ENCODE assay signal across 23 cellular contexts in the genomic region with DNA sequence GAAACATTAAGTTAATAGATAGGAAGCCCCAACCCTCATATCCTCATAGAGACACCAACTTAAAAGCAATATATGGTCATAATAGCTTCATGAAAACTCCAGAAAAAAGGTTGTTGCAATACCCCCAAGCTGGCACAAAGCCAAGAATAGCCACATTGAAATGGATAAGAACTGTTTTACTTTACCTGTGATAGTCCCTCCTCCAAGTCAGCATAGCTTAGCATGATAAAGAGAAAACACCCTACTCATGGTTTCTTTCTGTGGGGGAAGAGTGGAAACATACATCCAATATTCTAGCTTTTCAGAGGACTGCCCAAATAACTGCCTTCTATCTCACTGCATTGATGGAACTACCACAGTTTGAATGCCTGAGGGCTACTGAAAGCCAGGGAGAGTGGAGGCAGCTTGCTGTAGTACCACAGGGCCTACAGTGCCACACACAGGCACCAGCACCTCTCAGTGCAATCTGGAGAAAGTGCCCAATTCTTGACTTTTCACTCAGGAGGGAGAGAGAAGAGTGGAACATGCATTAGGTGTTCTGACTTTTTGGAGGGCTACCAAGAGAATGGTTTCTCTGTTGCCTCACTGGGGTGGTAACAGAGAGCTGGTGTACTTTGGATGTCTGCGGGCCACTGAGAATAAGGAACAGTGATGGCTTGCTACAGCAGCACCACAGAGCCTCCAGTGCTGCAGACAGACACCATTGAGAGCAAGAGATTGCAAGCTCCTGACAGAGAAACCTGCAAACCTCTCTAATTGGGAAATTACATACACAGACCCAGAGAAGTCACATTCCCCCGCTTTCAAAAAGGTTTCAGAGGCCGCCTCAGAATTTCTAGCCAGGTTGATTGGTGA.
"Had no signal": no experiment of that assay in that cellular context is flagged by ENCODE, and none has a peak within 500 bp of the region (broad histone marks: within the 10 kb centered on the region; RNA-seq: fewer than 3 reads in every experiment).

No MANE protein-coding gene starts in this region.

- H3K4me1 ChIP-seq: esophagus squamous epithelium, gastroesophageal sphincter, parathyroid adenoma, psoas muscle, right lobe of liver, spleen, tibial artery, upper lobe of left lung, vagina had no signal

- H3K9ac ChIP-seq: parathyroid adenoma had no signal

- H3K27ac Mint-ChIP-seq: naive thymus-derived CD4-positive, alpha-beta T cell; nephron progenitor cell; stimulated activated memory B cell treated with anti-CD40 and anti-IgM and Interleukin-4, amounts not matched to agents 10 μg/mL and 1 μg/mL and 100 μg/mL, for 72 hours; stimulated activated naive CD8-positive, alpha-beta T cell treated with anti-CD3 and anti-CD28 coated beads, Interleukin-15, Interleukin-2, amounts not matched to agents 100 ng/mL and 50 ng/mL, for 24 hours had no signal

- H3K9me3 ChIP-seq: esophagus squamous epithelium, gastroesophageal sphincter, right lobe of liver, tibial artery, upper lobe of left lung, vagina had no signal

- H3K36me3 ChIP-seq: esophagus squamous epithelium, right lobe of liver, vagina had no signal

- H3K27me3 ChIP-seq: esophagus squamous epithelium, gastroesophageal sphincter, right lobe of liver, spleen, tibial artery, upper lobe of left lung, vagina had no signal

- H3K27me3 Mint-ChIP-seq: naive thymus-derived CD4-positive, alpha-beta T cell; stimulated activated memory B cell treated with anti-CD40 and anti-IgM and Interleukin-4, amounts not matched to agents 10 μg/mL and 1 μg/mL and 100 μg/mL, for 72 hours; stimulated activated naive CD8-positive, alpha-beta T cell treated with anti-CD3 and anti-CD28 coated beads, Interleukin-15, Interleukin-2, amounts not matched to agents 100 ng/mL and 50 ng/mL, for 24 hours had no signal

- H3K4me3 ChIP-seq: esophagus squamous epithelium, gastroesophageal sphincter, psoas muscle, right lobe of liver, spleen, tibial artery, upper lobe of left lung, vagina had no signal

- ATAC-seq: gastroesophageal sphincter; left lobe of liver; naive thymus-derived CD4-positive, alpha-beta T cell; psoas muscle; right lobe of liver; stimulated activated memory B cell treated with anti-CD40 and anti-IgM and Interleukin-4, amounts not matched to agents 10 μg/mL and 1 μg/mL and 100 μg/mL, for 72 hours had no signal

- H3K4me1 Mint-ChIP-seq: naive thymus-derived CD4-positive, alpha-beta T cell; nephron progenitor cell; stimulated activated memory B cell treated with anti-CD40 and anti-IgM and Interleukin-4, amounts not matched to agents 10 μg/mL and 1 μg/mL and 100 μg/mL, for 72 hours had no signal

- H3K27ac ChIP-seq: esophagus squamous epithelium, gastroesophageal sphincter, parathyroid adenoma, psoas muscle, right lobe of liver, spleen, tibial artery, upper lobe of left lung, vagina had no signal

- H3K4me3 Mint-ChIP-seq: naive thymus-derived CD4-positive, alpha-beta T cell; nephron progenitor cell; stimulated activated memory B cell treated with anti-CD40 and anti-IgM and Interleukin-4, amounts not matched to agents 10 μg/mL and 1 μg/mL and 100 μg/mL, for 72 hours; stimulated activated naive CD8-positive, alpha-beta T cell treated with anti-CD3 and anti-CD28 coated beads, Interleukin-15, Interleukin-2, amounts not matched to agents 100 ng/mL and 50 ng/mL, for 24 hours had no signal

- DNase-seq: dermis blood vessel endothelial cell; esophagus squamous epithelium; foreskin fibroblast; glutamatergic neuron; islet precursor cell; mammary epithelial cell; naive thymus-derived CD4-positive, alpha-beta T cell; nephron progenitor cell; psoas muscle; retina; right lobe of liver; spleen; stimulated activated CD4-positive, alpha-beta T cell treated with anti-CD3 and anti-CD28 coated beads, Interleukin-15, amount 100 ng/mL, for 24 hours; stimulated activated CD4-positive, alpha-beta T cell treated with anti-CD3 and anti-CD28 coated beads, Interleukin-1b, Interleukin-23, amount 100 ng/mL, for 48 hours; stimulated activated CD4-positive, alpha-beta T cell treated with anti-CD3 and anti-CD28 coated beads, Interleukin-4, amount 100 ng/mL, for 24 hours; tibial artery; upper lobe of left lung had no signal
